1 cellular context compared by ENCODE assay signal in genomic region chr2:142472382-142472781, GRCh38.
TF ChIP-seq lines count a peak whose summit lies in the region.

No MANE protein-coding gene starts in this region.

TF ChIP-seq in SK-N-SH, 30 proteins besides CTCF, POLR2A, EP300 and RAD21 (continued from another document):
- no peak for TF ChIP-seq PBX3 (IDR thresholded peaks at IDR 0.05)
- TF ChIP-seq SMC3 (IDR thresholded peaks at IDR 0.05; ENCODE audit: low read depth, low read length): no peak
- TF ChIP-seq TEAD4 (IDR thresholded peaks at IDR 0.05; ENCODE audit: borderline replicate concordance, insufficient read depth): no peak
- no peak for TF ChIP-seq NRF1 (IDR thresholded peaks at IDR 0.05; ENCODE audit: low read depth, low read length)
